Comparison of ENCODE assay signal across 9 cellular contexts in genomic region chr12:58425481-58426392, GRCh38.
DNase-seq lines count a peak whose midpoint lies in the region; ATAC-seq, FAIRE-seq and TF ChIP-seq lines count a peak whose summit lies in the region.
"Had no signal": no experiment of that assay in that cellular context is flagged by ENCODE, and none has a peak within 500 bp of the region (broad histone marks: within the 10 kb centered on the region; RNA-seq: fewer than 3 reads in every experiment).

No MANE protein-coding gene starts in this region.

- H3K4me3 ChIP-seq in ACC112 (ENCODE audit: low read depth, low read length) = peak overlapping the region; percentile 48
- peak overlapping the region; percentile 0 for H3K4me3 ChIP-seq in bronchial epithelial cell (ENCODE audit: low read depth, low read length)
- H3K4me3 ChIP-seq: K562 had no signal

- in situ Hi-C loops in GM13977 (cut with MboI; ENCODE audit: low pct_unique_long_range_greater_than_20kb, low sequenced_read_pairs, unreplicated experiment) = no loop called here

- H2AFZ ChIP-seq in ACC112 (ENCODE audit: low read length, unreplicated experiment) = peak overlapping the region; percentile 13

- H3K36me3 ChIP-seq in ACC112 (ENCODE audit: insufficient read depth, low read length) = 0 out of 2 replicates have a peak, but pooled peaks cover under 1% of the 10 kb centered on the region
- no peaks in the 10 kb centered on the region for H3K36me3 ChIP-seq in bronchial epithelial cell (ENCODE audit: control insufficient read depth, insufficient read depth, low read length)

- no peaks in the 10 kb centered on the region for H3K79me2 ChIP-seq in ACC112 (ENCODE audit: control insufficient read depth, insufficient read depth, low read length, unreplicated experiment)

- TF ChIP-seq CTCF in GM13977 (IDR thresholded peaks at IDR 0.05; ENCODE audit: extremely low read depth, insufficient read depth, missing control alignments) = no peak
- no peak for TF ChIP-seq CTCF in bronchial epithelial cell (IDR thresholded peaks at IDR 0.05; ENCODE audit: insufficient read depth, low read length, severe bottlenecking)

- CTCF ChIA-PET in HEK293T (lab: Yijun Ruan, JAX) = interaction anchor here (0.9 kb wide), 1 partner anchor 115 kb away, joined by 3 read pairs; no protein-coding TSS in a partner anchor

- POLR2A ChIA-PET in HEK293T (lab: Yijun Ruan, JAX) = no interaction called here

- peak; percentile 90 for ATAC-seq in HG02623 (IDR thresholded peaks at IDR 0.05; ENCODE audit: unreplicated experiment)
- ATAC-seq: K562 had no signal

- H3K4me1 ChIP-seq in ACC112 (ENCODE audit: control insufficient read depth, insufficient read depth, low read length, unreplicated experiment) = peaks cover 37% of the 10 kb centered on the region

- peak overlapping the region; percentile 90 for H3K27ac ChIP-seq in ACC112 (ENCODE audit: low read depth, low read length)

- H3K27me3 ChIP-seq in ACC112 (ENCODE audit: insufficient read depth, low read length) (no peaks in the 10 kb centered on the region), bronchial epithelial cell (ENCODE audit: control insufficient read depth, insufficient read depth, low read length) (no peaks in the 10 kb centered on the region)

- peak; percentile 34 for DNase-seq in GM13977 (ENCODE audit: low spot score)
- DNase-seq in NCI-H2081 (lab: John Stamatoyannopoulos, UW) = peak; percentile 52 to 82
- peak; percentile 98 for DNase-seq in bronchial epithelial cell (ENCODE audit: low read depth)
- peak; percentile 33 to 96 for DNase-seq in lung microvascular endothelial cell (ENCODE audit: low read depth in 2 of 2)
- DNase-seq in HEK293T (ENCODE audit: extremely low spot score) = no peak
- DNase-seq in activated CD8-positive, alpha-beta memory T cell treated with anti-CD3 and anti-CD28 coated beads for 24 hours = no peak

- FAIRE-seq in bronchial epithelial cell (lab: Jason Lieb, UNC) = peak; percentile 95
- FAIRE-seq: K562 had no signal

TF ChIP-seq in HEK293T, 16 proteins besides CTCF, POLR2A, EP300 and RAD21:
- TF ChIP-seq FOXK2 (IDR thresholded peaks at IDR 0.05) = no peak

Comparison
In these comparisons a context has a peak if more than half of its experiments do, and no peak if none do; other contexts are left out.
1. DNase-seq: peak in GM13977 (single experiment), NCI-H2081 (2 of 2), bronchial epithelial cell (single experiment) and lung microvascular endothelial cell (2 of 2); none in HEK293T (single experiment) and activated CD8-positive, alpha-beta memory T cell treated with anti-CD3 and anti-CD28 coated beads for 24 hours (single experiment).